In genomic region chr9:123339666-123340414, GRCh38 we compare ENCODE assay signal across 9 cellular contexts. TPM values are rescaled to one million over a fixed set of nuclear protein-coding genes. Genes with fewer than 3 reads are reported as not detected.
DNase-seq lines count a peak whose midpoint lies in the region; ATAC-seq and TF ChIP-seq lines count a peak whose summit lies in the region.
"Had no signal": no experiment of that assay in that cellular context is flagged by ENCODE, and none has a peak within 500 bp of the region (broad histone marks: within the 10 kb centered on the region; RNA-seq: fewer than 3 reads in every experiment).

No MANE protein-coding gene starts in this region.

- H3K27me3 ChIP-seq in DOHH2 (ENCODE audit: control insufficient read depth, low read length) (no peaks in the 10 kb centered on the region), mucosa of rectum (ENCODE audit: control insufficient read depth in 2 of 2, insufficient read depth in 2 of 2, low read length in 2 of 2) (no peaks in the 10 kb centered on the region), thymus (ENCODE audit: control insufficient read depth, insufficient read depth) (no peaks in the 10 kb centered on the region), SK-N-SH (ENCODE audit: insufficient read depth) (no peaks in the 10 kb centered on the region)

- POLR2A ChIA-PET in SK-N-SH (lab: Yijun Ruan, JAX): no interaction called here

- H3K4me1 ChIP-seq in DOHH2 (ENCODE audit: control insufficient read depth, low read length) (peaks cover 100% of the 10 kb centered on the region), mucosa of rectum (ENCODE audit: control insufficient read depth in 2 of 2, insufficient read depth in 2 of 2, low read length in 2 of 2) (peaks cover 0 to 10% of the 10 kb centered on the region in 2 donors), thymus (ENCODE audit: control insufficient read depth, insufficient read depth, low read length) (peaks cover 22% of the 10 kb centered on the region), SK-N-SH (ENCODE audit: control insufficient read depth in 1 of 2, insufficient read depth in 2 of 2, low read depth in 1 of 2, low read length in 1 of 2) (peaks cover 0 to 7% of the 10 kb centered on the region in 2 experiments; a peak in 2 of 4 replicates)

- TF ChIP-seq RAD21 in SK-N-SH (IDR thresholded peaks at IDR 0.05; ENCODE audit: low read length): no peak

- peaks cover 3% of the 10 kb centered on the region; the same call in 1 of the 2 replicates for H3K36me3 ChIP-seq in DOHH2 (ENCODE audit: control insufficient read depth, low read length)
- H3K36me3 ChIP-seq in mucosa of rectum (ENCODE audit: control insufficient read depth in 2 of 2, insufficient read depth in 2 of 2, low read length in 2 of 2): no peaks in the 10 kb centered on the region
- no peaks in the 10 kb centered on the region for H3K36me3 ChIP-seq in thymus (ENCODE audit: control insufficient read depth, insufficient read depth)
- no peaks in the 10 kb centered on the region for H3K36me3 ChIP-seq in SK-N-SH (replicated peaks in 1 of 2; ENCODE audit: control insufficient read depth in 1 of 2, insufficient read depth in 2 of 2, low read length in 1 of 2)

- H3K27ac Mint-ChIP-seq in activated naive CD4-positive, alpha-beta T cell treated with anti-CD3 and anti-CD28 coated beads, Interleukin-2, amount 10 ng/mL, durations not matched to agents 7 days and 5 days: peak overlapping the region; percentile 91

- H3K36me3 Mint-ChIP-seq in activated naive CD4-positive, alpha-beta T cell treated with anti-CD3 and anti-CD28 coated beads, Interleukin-2, amount 10 ng/mL, durations not matched to agents 7 days and 5 days: no peaks in the 10 kb centered on the region

- H3K27me3 Mint-ChIP-seq in activated naive CD4-positive, alpha-beta T cell treated with anti-CD3 and anti-CD28 coated beads, Interleukin-2, amount 10 ng/mL, durations not matched to agents 7 days and 5 days: peaks cover 9% of the 10 kb centered on the region

- no peak for TF ChIP-seq EP300 in SK-N-SH (IDR thresholded peaks at IDR 0.05; ENCODE audit: borderline replicate concordance in 1 of 2, low read depth in 1 of 2, low read length in 1 of 2)

- H2AFZ ChIP-seq in SK-N-SH (ENCODE audit: low read depth): no peak overlapping the region

- peak overlapping the region; percentile 88 for H3K4me2 ChIP-seq in DOHH2 (ENCODE audit: low read length)
- no peak overlapping the region for H3K4me2 ChIP-seq in SK-N-SH

- H3K9me2 ChIP-seq in DOHH2 (replicated peaks; ENCODE audit: control insufficient read depth, low read length): no peaks in the 10 kb centered on the region
- no peaks in the 10 kb centered on the region for H3K9me2 ChIP-seq in SK-N-SH

- CTCF ChIA-PET in activated naive CD4-positive, alpha-beta T cell treated with anti-CD3 and anti-CD28 coated beads, Interleukin-2, amount 10 ng/mL, durations not matched to agents 7 days and 5 days (lab: Charles Lee): interaction anchor here (1.1 to 3.8 kb wide), 5 partner anchors 9 to 114 kb away, joined by 3 to 16 read pairs (median 5); no protein-coding TSS in a partner anchor
- CTCF ChIA-PET in SK-N-SH (lab: Yijun Ruan, JAX): interaction anchor here (7.0 kb wide), 1 partner anchor 10 kb away, joined by 38 read pairs; no protein-coding TSS in a partner anchor

- H3K9me3 Mint-ChIP-seq in activated naive CD4-positive, alpha-beta T cell treated with anti-CD3 and anti-CD28 coated beads, Interleukin-2, amount 10 ng/mL, durations not matched to agents 7 days and 5 days: no peaks in the 10 kb centered on the region

- H3K4me3 Mint-ChIP-seq in activated naive CD4-positive, alpha-beta T cell treated with anti-CD3 and anti-CD28 coated beads, Interleukin-2, amount 10 ng/mL, durations not matched to agents 7 days and 5 days: peak overlapping the region; percentile 50

- H3K9ac ChIP-seq in mucosa of rectum (ENCODE audit: low read depth in 1 of 2, low read length in 2 of 2) (peak overlapping the region in 1 of 2 donors; percentile 41), SK-N-SH (no peak overlapping the region)

- H3F3A ChIP-seq in DOHH2 (ENCODE audit: control insufficient read depth, insufficient read depth): peaks cover 48% of the 10 kb centered on the region
- no peaks in the 10 kb centered on the region for H3F3A ChIP-seq in SK-N-SH (replicated peaks; ENCODE audit: insufficient read depth)

- H3K4me1 Mint-ChIP-seq in activated naive CD4-positive, alpha-beta T cell treated with anti-CD3 and anti-CD28 coated beads, Interleukin-2, amount 10 ng/mL, durations not matched to agents 7 days and 5 days: peaks cover 44% of the 10 kb centered on the region

- ATAC-seq in GM21528 (IDR thresholded peaks at IDR 0.05; ENCODE audit: low FRiP score, unreplicated experiment): peak; percentile 51
- ATAC-seq: HCT116 had no signal

- H3K9me3 ChIP-seq in DOHH2 (ENCODE audit: control insufficient read depth, insufficient read depth, low read length): no peaks in the 10 kb centered on the region
- no peaks in the 10 kb centered on the region for H3K9me3 ChIP-seq in mucosa of rectum (ENCODE audit: control insufficient read depth in 2 of 2, low read length in 2 of 2)
- no peaks in the 10 kb centered on the region for H3K9me3 ChIP-seq in thymus (ENCODE audit: control insufficient read depth)
- H3K9me3 ChIP-seq in SK-N-SH: no peaks in the 10 kb centered on the region

- H3K4me3 ChIP-seq in DOHH2 (ENCODE audit: low read length): peak overlapping the region; percentile 76
- peak overlapping the region; percentile 21 for H3K4me3 ChIP-seq in Jurkat, Clone E6-1 (ENCODE audit: low read length)
- H3K4me3 ChIP-seq in mucosa of rectum (ENCODE audit: low read length in 2 of 2): peak overlapping the region; percentile 25 to 58
- peak overlapping the region; percentile 42 for H3K4me3 ChIP-seq in thymus (ENCODE audit: low read length)
- H3K4me3 ChIP-seq in SK-N-SH (ENCODE audit: low read depth in 2 of 2, low read length in 1 of 2): no peak overlapping the region

- H3K27ac ChIP-seq in DOHH2 (ENCODE audit: low read depth, low read length) (peak overlapping the region; percentile 99), mucosa of rectum (ENCODE audit: low read depth in 2 of 2, low read length in 2 of 2) (peak overlapping the region; percentile 54 to 72), thymus (ENCODE audit: low read depth) (peak overlapping the region; percentile 92), SK-N-SH (ENCODE audit: low read depth in 2 of 2, low read length in 1 of 2) (no peak overlapping the region)

- H4K20me1 ChIP-seq in DOHH2 (ENCODE audit: control insufficient read depth, insufficient read depth, low read depth, low read length): no peaks in the 10 kb centered on the region
- H4K20me1 ChIP-seq in SK-N-SH (ENCODE audit: insufficient read depth): no peaks in the 10 kb centered on the region

- 25% methylated on average over 31 of the region's 31 CpGs for WGBS in thymus
- WGBS in SK-N-SH (ENCODE audit: low lambda C conversion rate): 80% methylated on average over 31 of the region's 31 CpGs

- TF ChIP-seq CTCF in DOHH2 (IDR thresholded peaks at IDR 0.05; ENCODE audit: low read depth, low read length, poor library complexity, severe bottlenecking) (no peak), SK-N-SH (IDR thresholded peaks at IDR 0.05) (no peak)

- peak; percentile 41 for DNase-seq in Jurkat, Clone E6-1 (ENCODE audit: low read depth, low spot score)
- peak; percentile 71 for DNase-seq in activated naive CD4-positive, alpha-beta T cell treated with anti-CD3 and anti-CD28 coated beads, Interleukin-2, amount 10 ng/mL, durations not matched to agents 7 days and 5 days
- no peak for DNase-seq in SK-N-SH
- no peak for DNase-seq in AML-193 (lab: John Stamatoyannopoulos, UW)

- H3K79me2 ChIP-seq in DOHH2 (ENCODE audit: control insufficient read depth, low read length): peaks cover 19% of the 10 kb centered on the region
- H3K79me2 ChIP-seq in SK-N-SH (ENCODE audit: insufficient read depth): no peaks in the 10 kb centered on the region

TF ChIP-seq in SK-N-SH, 30 proteins besides CTCF, POLR2A, EP300 and RAD21 (continues in another document):
- TF ChIP-seq, protein P1, sequence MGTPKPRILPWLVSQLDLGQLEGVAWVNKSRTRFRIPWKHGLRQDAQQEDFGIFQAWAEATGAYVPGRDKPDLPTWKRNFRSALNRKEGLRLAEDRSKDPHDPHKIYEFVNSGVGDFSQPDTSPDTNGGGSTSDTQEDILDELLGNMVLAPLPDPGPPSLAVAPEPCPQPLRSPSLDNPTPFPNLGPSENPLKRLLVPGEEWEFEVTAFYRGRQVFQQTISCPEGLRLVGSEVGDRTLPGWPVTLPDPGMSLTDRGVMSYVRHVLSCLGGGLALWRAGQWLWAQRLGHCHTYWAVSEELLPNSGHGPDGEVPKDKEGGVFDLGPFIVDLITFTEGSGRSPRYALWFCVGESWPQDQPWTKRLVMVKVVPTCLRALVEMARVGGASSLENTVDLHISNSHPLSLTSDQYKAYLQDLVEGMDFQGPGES (IDR thresholded peaks at IDR 0.05; ENCODE audit: low read depth, low read length): no peak
- TF ChIP-seq FOXJ3 (CRISPR knock-in tag; IDR thresholded peaks at IDR 0.05) (no peak), TEAD4 (IDR thresholded peaks at IDR 0.05; ENCODE audit: borderline replicate concordance, insufficient read depth) (no peak), ELF1 (IDR thresholded peaks at IDR 0.05) (no peak), YY1 (IDR thresholded peaks at IDR 0.05; ENCODE audit: low read depth) (no peak), EZH2phosphoT487 (IDR thresholded peaks at IDR 0.05; ENCODE audit: borderline replicate concordance, low read depth) (no peak), NFIC (IDR thresholded peaks at IDR 0.05; ENCODE audit: borderline replicate concordance) (no peak), CHD2 (IDR thresholded peaks at IDR 0.05; ENCODE audit: low read length, partially characterized antibody) (no peak)
- TF ChIP-seq, protein P2, sequence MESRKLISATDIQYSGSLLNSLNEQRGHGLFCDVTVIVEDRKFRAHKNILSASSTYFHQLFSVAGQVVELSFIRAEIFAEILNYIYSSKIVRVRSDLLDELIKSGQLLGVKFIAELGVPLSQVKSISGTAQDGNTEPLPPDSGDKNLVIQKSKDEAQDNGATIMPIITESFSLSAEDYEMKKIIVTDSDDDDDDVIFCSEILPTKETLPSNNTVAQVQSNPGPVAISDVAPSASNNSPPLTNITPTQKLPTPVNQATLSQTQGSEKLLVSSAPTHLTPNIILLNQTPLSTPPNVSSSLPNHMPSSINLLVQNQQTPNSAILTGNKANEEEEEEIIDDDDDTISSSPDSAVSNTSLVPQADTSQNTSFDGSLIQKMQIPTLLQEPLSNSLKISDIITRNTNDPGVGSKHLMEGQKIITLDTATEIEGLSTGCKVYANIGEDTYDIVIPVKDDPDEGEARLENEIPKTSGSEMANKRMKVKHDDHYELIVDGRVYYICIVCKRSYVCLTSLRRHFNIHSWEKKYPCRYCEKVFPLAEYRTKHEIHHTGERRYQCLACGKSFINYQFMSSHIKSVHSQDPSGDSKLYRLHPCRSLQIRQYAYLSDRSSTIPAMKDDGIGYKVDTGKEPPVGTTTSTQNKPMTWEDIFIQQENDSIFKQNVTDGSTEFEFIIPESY (IDR thresholded peaks at IDR 0.05; ENCODE audit: borderline replicate concordance, low read depth): no peak

RNA-seq across cellular contexts. Expression of gene CRB2, which starts 16.2 kb away (rescaled TPM):
- not detected for polyA plus RNA-seq in Jurkat, Clone E6-1 (2012; ENCODE audit: insufficient read depth, insufficient read length)
- polyA plus RNA-seq in thymus (0.21 TPM), SK-N-SH (2012; rRNA removed) (not detected in 2 replicates)
- polyA plus RNA-seq in SK-N-SH (2012; cell fraction: cytosol; rRNA removed): under 0.01 TPM in 2 replicates
- polyA plus RNA-seq in SK-N-SH (2012; cell fraction: nucleus; rRNA removed): 0.02 and 0.05 TPM in 2 replicates

Comparison
In these comparisons a context has a peak if more than half of its experiments do, and no peak if none do; other contexts are left out.
1. H3K27ac ChIP-seq: peak in DOHH2 (single experiment), mucosa of rectum (2 of 2) and thymus (single experiment); none in SK-N-SH (0 of 2).
2. H3K4me3 ChIP-seq: peak in DOHH2 (single experiment), Jurkat, Clone E6-1 (single experiment), mucosa of rectum (2 of 2) and thymus (single experiment); none in SK-N-SH (0 of 2).
3. DNase-seq: peak in Jurkat, Clone E6-1 (single experiment) and activated naive CD4-positive, alpha-beta T cell treated with anti-CD3 and anti-CD28 coated beads, Interleukin-2, amount 10 ng/mL, durations not matched to agents 7 days and 5 days (single experiment); none in SK-N-SH (single experiment) and AML-193 (0 of 2).